ENCODE assay signal across 1 cellular context in the genomic region with DNA sequence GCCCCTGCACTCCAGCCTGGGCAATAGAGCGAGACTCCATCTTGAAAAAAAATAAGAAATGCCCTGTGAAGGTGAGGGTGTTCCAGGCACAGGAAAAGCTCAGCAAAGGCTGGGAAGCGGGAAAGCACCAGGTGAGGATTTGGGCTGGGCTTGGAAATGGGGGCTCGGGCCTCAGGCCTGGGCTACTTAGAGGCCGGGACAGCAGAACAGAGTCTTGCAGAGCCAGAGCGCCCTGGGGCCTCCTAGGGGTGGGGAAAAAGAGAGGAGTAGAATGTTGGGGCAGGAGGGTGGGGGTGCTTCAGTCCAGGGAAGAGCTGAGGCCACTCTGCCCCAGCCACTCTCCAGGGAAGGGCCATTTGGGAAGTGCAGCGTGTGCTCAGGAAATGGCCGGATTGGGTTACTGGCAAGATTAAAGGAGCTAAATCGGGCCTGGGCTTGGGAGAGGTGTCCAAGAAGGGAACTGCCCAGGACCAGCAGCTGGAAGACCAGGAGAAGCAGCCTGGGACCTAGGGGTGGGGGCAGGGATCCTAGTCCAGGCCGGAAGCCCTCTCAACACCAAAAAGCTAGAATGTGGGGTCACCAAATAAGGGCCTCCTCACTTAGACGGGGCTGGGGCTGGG.
TF ChIP-seq lines count a peak whose summit lies in the region.

No MANE protein-coding gene starts in this region.

TF ChIP-seq in IMR-90, 13 proteins besides CTCF, POLR2A, EP300 and RAD21:
- TF ChIP-seq MAZ (IDR thresholded peaks at IDR 0.05; ENCODE audit: borderline replicate concordance, low read depth, low read length) (no peak), CHD1 (IDR thresholded peaks at IDR 0.05; ENCODE audit: low read depth, low read length) (no peak), CEBPB (IDR thresholded peaks at IDR 0.05; ENCODE audit: low read depth, low read length) (no peak), RCOR1 (IDR thresholded peaks at IDR 0.05; ENCODE audit: insufficient replicate concordance, low read length) (no peak), MXI1 (IDR thresholded peaks at IDR 0.05; ENCODE audit: borderline replicate concordance, low read depth, low read length) (no peak), BHLHE40 (IDR thresholded peaks at IDR 0.05; ENCODE audit: low read depth, low read length) (no peak), NFE2L2 (IDR thresholded peaks at IDR 0.05; ENCODE audit: low read depth, low read length) (no peak), RFX5 (IDR thresholded peaks at IDR 0.05; ENCODE audit: low read depth, low read length) (no peak), FOS (IDR thresholded peaks at IDR 0.05; ENCODE audit: low read depth, low read length) (no peak), MAFK (IDR thresholded peaks at IDR 0.05; ENCODE audit: low read depth, low read length) (no peak), SMC3 (IDR thresholded peaks at IDR 0.05; ENCODE audit: low read depth, low read length) (no peak)
- TF ChIP-seq, protein P1, sequence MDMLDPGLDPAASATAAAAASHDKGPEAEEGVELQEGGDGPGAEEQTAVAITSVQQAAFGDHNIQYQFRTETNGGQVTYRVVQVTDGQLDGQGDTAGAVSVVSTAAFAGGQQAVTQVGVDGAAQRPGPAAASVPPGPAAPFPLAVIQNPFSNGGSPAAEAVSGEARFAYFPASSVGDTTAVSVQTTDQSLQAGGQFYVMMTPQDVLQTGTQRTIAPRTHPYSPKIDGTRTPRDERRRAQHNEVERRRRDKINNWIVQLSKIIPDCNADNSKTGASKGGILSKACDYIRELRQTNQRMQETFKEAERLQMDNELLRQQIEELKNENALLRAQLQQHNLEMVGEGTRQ (IDR thresholded peaks at IDR 0.05; ENCODE audit: low read depth, low read length), result no peak
- TF ChIP-seq, protein P2, sequence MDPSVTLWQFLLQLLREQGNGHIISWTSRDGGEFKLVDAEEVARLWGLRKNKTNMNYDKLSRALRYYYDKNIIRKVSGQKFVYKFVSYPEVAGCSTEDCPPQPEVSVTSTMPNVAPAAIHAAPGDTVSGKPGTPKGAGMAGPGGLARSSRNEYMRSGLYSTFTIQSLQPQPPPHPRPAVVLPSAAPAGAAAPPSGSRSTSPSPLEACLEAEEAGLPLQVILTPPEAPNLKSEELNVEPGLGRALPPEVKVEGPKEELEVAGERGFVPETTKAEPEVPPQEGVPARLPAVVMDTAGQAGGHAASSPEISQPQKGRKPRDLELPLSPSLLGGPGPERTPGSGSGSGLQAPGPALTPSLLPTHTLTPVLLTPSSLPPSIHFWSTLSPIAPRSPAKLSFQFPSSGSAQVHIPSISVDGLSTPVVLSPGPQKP (IDR thresholded peaks at IDR 0.05; ENCODE audit: borderline replicate concordance, low read depth, low read length), result no peak
